In the genomic region with DNA sequence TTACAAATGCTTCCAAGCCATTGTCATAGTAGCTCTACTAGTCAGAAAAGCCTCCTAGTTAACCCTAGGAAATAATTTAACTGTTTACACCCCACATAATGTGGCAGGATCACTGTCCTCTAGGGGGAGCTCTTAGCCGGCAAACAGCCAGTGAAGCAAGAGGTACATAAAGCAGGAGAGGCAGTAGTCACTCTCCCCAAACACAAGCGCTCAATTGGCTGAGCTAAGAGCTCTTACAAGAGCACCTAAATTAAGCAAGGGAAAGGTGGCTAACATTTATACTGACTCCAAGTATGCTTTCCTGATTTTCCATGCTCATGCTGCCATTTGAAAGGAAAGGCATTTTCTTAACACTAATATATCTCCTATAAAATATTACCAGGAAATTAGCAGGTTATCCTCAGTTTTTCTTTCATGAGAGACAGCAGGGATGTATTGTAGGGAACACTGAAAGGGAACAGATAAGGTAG, we compare ENCODE assay signal across 8 cellular contexts. TPM values are rescaled to one million over a fixed set of nuclear protein-coding genes. Genes with fewer than 3 reads are reported as not detected.
A peak's percentile ranks its signal among the peaks of the same experiment; 100 is the strongest.
DNase-seq lines count a peak whose midpoint lies in the region; ATAC-seq, FAIRE-seq and TF ChIP-seq lines count a peak whose summit lies in the region.

No MANE protein-coding gene starts in this region.

- peak; percentile 67 for FAIRE-seq in GM19239 (lab: Jason Lieb, UNC)

- intact Hi-C loops in upper lobe of right lung (cut with DNase I) = no loop called here

- peak; percentile 77 for DNase-seq in BE2C
- DNase-seq in GM19239 (ENCODE audit: insufficient read length, low spot score) = peak; percentile 40
- peak; percentile 73 to 77 for DNase-seq in NCI-H524 (lab: John Stamatoyannopoulos, UW)
- DNase-seq in activated CD4-positive, alpha-beta T cell treated with anti-CD3 and anti-CD28 coated beads for 24 hours (ENCODE audit: low read depth in 2 of 2) = peak; percentile 39 to 56
- peak; percentile 61 to 77 for DNase-seq in dermis microvascular lymphatic vessel endothelial cell (ENCODE audit: low read depth in 2 of 2)
- DNase-seq in myocyte (ENCODE audit: low read depth) = peak; percentile 76
- peak; percentile 73 for DNase-seq in upper lobe of right lung

- H3K9me3 ChIP-seq in BE2C = no peaks in the 10 kb centered on the region
- no peaks in the 10 kb centered on the region for H3K9me3 ChIP-seq in upper lobe of right lung

- H3K36me3 ChIP-seq in BE2C (no peaks in the 10 kb centered on the region), upper lobe of right lung (no peaks in the 10 kb centered on the region)

- peak; percentile 80 for ATAC-seq in HG03442 (IDR thresholded peaks at IDR 0.05; ENCODE audit: unreplicated experiment)
- peak; percentile 96 for ATAC-seq in upper lobe of right lung

- peak; percentile 83 for TF ChIP-seq CTCF in BE2C (IDR thresholded peaks at IDR 0.05; ENCODE audit: low read depth, low read length)
- TF ChIP-seq CTCF in upper lobe of right lung (IDR thresholded peaks at IDR 0.05) = peak; percentile 69

- H3K4me1 ChIP-seq in BE2C = no peaks in the 10 kb centered on the region
- H3K4me1 ChIP-seq in upper lobe of right lung = peaks cover 18% of the 10 kb centered on the region

- no peaks in the 10 kb centered on the region for H3K27me3 ChIP-seq in BE2C
- H3K27me3 ChIP-seq in upper lobe of right lung = no peaks in the 10 kb centered on the region

- H3K4me3 ChIP-seq in BE2C (ENCODE audit: low read depth, low read length) (no peak overlapping the region), upper lobe of right lung (no peak overlapping the region)

- peak overlapping the region; percentile 24 for H3K27ac ChIP-seq in upper lobe of right lung

RNA-seq across cellular contexts. Expression of a gene that starts 37.6 kb away (rescaled TPM):
- 4.0 TPM for polyA plus RNA-seq in BE2C (2012; ENCODE audit: insufficient read depth, insufficient read length, low read depth)
- total RNA-seq in dermis microvascular lymphatic vessel endothelial cell = 3.2 and 4.4 TPM in 2 replicates
- 14.1 and 25.8 TPM in 2 replicates for total RNA-seq in myocyte
- 6.5 TPM for polyA plus RNA-seq in myocyte (2012)
- total RNA-seq in upper lobe of right lung = 62.1 TPM
